ENCODE assay signal across 8 cellular contexts in the genomic region with DNA sequence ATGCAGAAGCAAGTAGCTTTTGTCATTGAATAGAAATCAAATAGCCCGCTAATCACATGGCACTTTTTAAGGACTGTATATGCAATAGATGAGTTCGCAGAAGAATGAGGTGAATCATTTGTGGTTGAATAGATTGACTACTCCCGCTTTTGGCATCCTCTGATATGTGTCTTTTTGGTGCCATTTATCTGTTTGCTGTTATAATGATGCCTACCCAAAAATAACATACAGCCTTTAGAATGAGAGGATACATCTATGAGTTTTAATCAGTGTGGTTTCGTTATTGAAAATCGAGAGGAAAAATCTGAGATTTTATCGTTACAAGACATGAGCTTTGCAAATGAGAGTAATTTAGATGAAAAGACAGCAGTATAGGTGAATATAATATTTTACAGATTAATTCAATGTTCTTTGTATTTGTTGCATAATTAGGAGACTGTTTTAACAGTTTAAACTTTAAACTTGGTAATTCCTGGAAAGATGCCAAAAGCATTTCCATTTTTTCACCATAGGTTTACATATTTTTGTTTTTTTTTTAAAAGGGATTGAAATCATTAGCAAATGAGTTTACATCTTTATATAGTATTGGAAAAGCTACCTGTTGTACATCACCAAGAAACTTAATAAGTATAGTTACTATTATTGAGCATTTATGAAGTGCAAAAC. TPM values are rescaled to one million over a fixed set of nuclear protein-coding genes. Genes with fewer than 3 reads are reported as not detected.
DNase-seq lines count a peak whose midpoint lies in the region; ATAC-seq and TF ChIP-seq lines count a peak whose summit lies in the region.

No MANE protein-coding gene starts in this region.

- ATAC-seq in CD4-positive, alpha-beta T cell (ENCODE audit: poor library complexity): peak; percentile 51
- peak; percentile 59 to 64 for ATAC-seq in activated naive CD4-positive, alpha-beta T cell treated with anti-CD3 and anti-CD28 coated beads, Interleukin-2, amount 50 U/mL, for 72 hours
- no peak for ATAC-seq in GM19452 (IDR thresholded peaks at IDR 0.05; ENCODE audit: unreplicated experiment)
- ATAC-seq in HG03159 (IDR thresholded peaks at IDR 0.05; ENCODE audit: unreplicated experiment): no peak
- ATAC-seq in GM21360 (IDR thresholded peaks at IDR 0.05; ENCODE audit: unreplicated experiment): no peak

- H3K4me1 ChIP-seq in subcutaneous abdominal adipose tissue (ENCODE audit: control insufficient read depth in 5 of 5, insufficient read depth in 5 of 5, low read length in 5 of 5): peaks cover 0 to 38% (median 33%) of the 10 kb centered on the region in 5 donors

- no peaks in the 10 kb centered on the region for H3K27me3 ChIP-seq in CD4-positive, alpha-beta T cell (ENCODE audit: control insufficient read depth, insufficient read depth, low read length)
- no peaks in the 10 kb centered on the region for H3K27me3 ChIP-seq in subcutaneous abdominal adipose tissue (ENCODE audit: control insufficient read depth in 5 of 5, insufficient read depth in 4 of 5, low read length in 5 of 5)

- peaks cover 51% of the 10 kb centered on the region for H3K36me3 Mint-ChIP-seq in CD4-positive, alpha-beta T cell (ENCODE audit: low read depth)
- peaks cover 29 to 55% of the 10 kb centered on the region in 2 donors for H3K36me3 Mint-ChIP-seq in activated naive CD4-positive, alpha-beta T cell treated with anti-CD3 and anti-CD28 coated beads, Interleukin-2, amount 50 U/mL, for 72 hours
- peaks cover 0 to 2% (median 2%) of the 10 kb centered on the region in 3 donors for H3K36me3 Mint-ChIP-seq in immature natural killer cell

- peak overlapping the region; percentile 80 for H3K27ac ChIP-seq in CD4-positive, alpha-beta T cell (ENCODE audit: low read depth, low read length)
- H3K27ac ChIP-seq in subcutaneous abdominal adipose tissue (ENCODE audit: low read depth, low read length): peak overlapping the region; percentile 90

- no peaks in the 10 kb centered on the region for H3K9me3 Mint-ChIP-seq in CD4-positive, alpha-beta T cell
- peaks cover 0 to 4% of the 10 kb centered on the region in 2 donors for H3K9me3 Mint-ChIP-seq in activated naive CD4-positive, alpha-beta T cell treated with anti-CD3 and anti-CD28 coated beads, Interleukin-2, amount 50 U/mL, for 72 hours
- no peaks in the 10 kb centered on the region for H3K9me3 Mint-ChIP-seq in immature natural killer cell

- H3K9me3 ChIP-seq in CD4-positive, alpha-beta T cell (ENCODE audit: control insufficient read depth, low read length): no peaks in the 10 kb centered on the region
- H3K9me3 ChIP-seq in subcutaneous abdominal adipose tissue (ENCODE audit: control insufficient read depth in 5 of 5, low read length in 5 of 5): no peaks in the 10 kb centered on the region

- H3K36me3 ChIP-seq in subcutaneous abdominal adipose tissue (ENCODE audit: control insufficient read depth in 5 of 5, insufficient read depth in 5 of 5, low read length in 5 of 5): no peaks in the 10 kb centered on the region

- peak overlapping the region; percentile 76 for H3K27ac Mint-ChIP-seq in CD4-positive, alpha-beta T cell
- peak overlapping the region; percentile 88 to 92 for H3K27ac Mint-ChIP-seq in activated naive CD4-positive, alpha-beta T cell treated with anti-CD3 and anti-CD28 coated beads, Interleukin-2, amount 50 U/mL, for 72 hours
- H3K27ac Mint-ChIP-seq in immature natural killer cell: peak overlapping the region in 4 of 6 donors; percentile 1 to 81 (median 41)

- H3K4me3 Mint-ChIP-seq in CD4-positive, alpha-beta T cell: peak overlapping the region; percentile 96
- H3K4me3 Mint-ChIP-seq in immature natural killer cell: peak overlapping the region; percentile 78 to 95 (median 86)

- POLR2A ChIA-PET in CD4-positive, alpha-beta T cell (lab: Charles Lee): interaction anchor here (0.7 to 5.1 kb wide), 31 partner anchors 9 to 246 kb away, joined by 3 to 97 read pairs (median 5); a partner anchor contains a TSS

- no peak for TF ChIP-seq CTCF in CD4-positive, alpha-beta T cell (IDR thresholded peaks at IDR 0.05)

- H3K27me3 Mint-ChIP-seq in CD4-positive, alpha-beta T cell: no peaks in the 10 kb centered on the region
- H3K27me3 Mint-ChIP-seq in immature natural killer cell (ENCODE audit: low read depth in 3 of 3): peaks cover 7 to 19% (median 7%) of the 10 kb centered on the region in 3 donors

- intact Hi-C loops in CD4-positive, alpha-beta T cell (cut with DNase I, micrococcal nuclease): loop anchor here (1.0 to 10.0 kb wide), 10 partner anchors 42 to 247 kb away; a partner anchor contains a TSS

- peaks cover 62% of the 10 kb centered on the region for H3K4me1 Mint-ChIP-seq in CD4-positive, alpha-beta T cell (ENCODE audit: low read depth)
- H3K4me1 Mint-ChIP-seq in immature natural killer cell: peaks cover 19 to 22% of the 10 kb centered on the region in 2 donors

- CTCF ChIA-PET in CD4-positive, alpha-beta T cell (lab: Charles Lee): interaction anchor here (0.6 to 3.6 kb wide), 11 partner anchors 10 to 263 kb away, joined by 3 to 22 read pairs (median 6); a partner anchor contains a TSS

- peak overlapping the region; percentile 86 for H3K4me3 ChIP-seq in Jurkat, Clone E6-1 (ENCODE audit: low read length)
- H3K4me3 ChIP-seq in subcutaneous abdominal adipose tissue (ENCODE audit: low read depth in 1 of 5, low read length in 5 of 5): peak overlapping the region; percentile 83 to 95 (median 89)

- DNase-seq in CD4-positive, alpha-beta T cell: no peak
- no peak for DNase-seq in Jurkat, Clone E6-1 (ENCODE audit: low read depth, low spot score)
- DNase-seq in activated naive CD4-positive, alpha-beta T cell treated with anti-CD3 and anti-CD28 coated beads, Interleukin-2, amount 50 U/mL, for 72 hours (ENCODE audit: low spot score in 2 of 2): no peak
- peak in 2 of 3 donors; percentile 18 to 27 for DNase-seq in immature natural killer cell

- H3K9ac ChIP-seq in subcutaneous abdominal adipose tissue (ENCODE audit: low read length in 5 of 5): peak overlapping the region; percentile 73 to 92 (median 79)

RNA-seq across cellular contexts. Expression of a gene that starts 1.8 kb away (rescaled TPM):
- 100 to 1,000 TPM; 103 to 106 TPM for total RNA-seq in CD4-positive, alpha-beta T cell
- 10.3 TPM for polyA plus RNA-seq in Jurkat, Clone E6-1 (2012; ENCODE audit: insufficient read depth, insufficient read length)
- 10 to 100 TPM; 10.7 to 42.5 TPM for total RNA-seq in activated naive CD4-positive, alpha-beta T cell treated with anti-CD3 and anti-CD28 coated beads, Interleukin-2, amount 50 U/mL, for 72 hours
- 1 to 10 TPM; 2.4 to 4.7 (median 2.6) TPM for polyA plus RNA-seq in immature natural killer cell

Comparison
In these comparisons a context has a peak if more than half of its experiments do, and no peak if none do; other contexts are left out.
1. ATAC-seq: peak in CD4-positive, alpha-beta T cell (single experiment) and activated naive CD4-positive, alpha-beta T cell treated with anti-CD3 and anti-CD28 coated beads, Interleukin-2, amount 50 U/mL, for 72 hours (2 of 2); none in GM19452 (single experiment), HG03159 (single experiment) and GM21360 (single experiment).
2. DNase-seq: peak in immature natural killer cell (2 of 3); none in CD4-positive, alpha-beta T cell (0 of 10), Jurkat, Clone E6-1 (single experiment) and activated naive CD4-positive, alpha-beta T cell treated with anti-CD3 and anti-CD28 coated beads, Interleukin-2, amount 50 U/mL, for 72 hours (0 of 2).
3. Peak in every context shown above with its lines, with median percentiles within 50 percentile points of each other: H3K27ac Mint-ChIP-seq.